In the genomic region with DNA sequence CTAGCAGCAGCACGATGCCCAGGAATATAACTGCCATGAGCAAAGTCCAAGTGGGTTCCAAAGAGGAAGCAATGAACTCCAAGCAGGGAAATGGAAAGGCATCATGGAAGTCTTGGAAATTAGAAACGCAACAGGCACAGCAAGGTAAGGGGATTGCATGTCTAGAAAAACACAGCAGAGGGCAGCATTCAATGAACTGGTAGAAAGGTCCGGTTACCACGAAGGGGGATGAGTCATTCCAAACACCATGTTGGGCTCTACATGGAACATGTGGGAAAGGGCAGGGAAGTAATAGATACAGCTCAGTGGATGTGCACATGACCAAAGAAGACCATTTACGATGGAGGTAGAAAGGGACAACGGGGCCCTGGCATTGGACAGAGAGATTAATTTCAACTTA, we compare ENCODE assay signal across 9 cellular contexts. TPM values are rescaled to one million over a fixed set of nuclear protein-coding genes. Genes with fewer than 3 reads are reported as not detected.
DNase-seq lines count a peak whose midpoint lies in the region; ATAC-seq and TF ChIP-seq lines count a peak whose summit lies in the region.
"Had no signal": no experiment of that assay in that cellular context is flagged by ENCODE, and none has a peak within 500 bp of the region (broad histone marks: within the 10 kb centered on the region; RNA-seq: fewer than 3 reads in every experiment).

No MANE protein-coding gene starts in this region.

- TF ChIP-seq CTCF in cardiac fibroblast (IDR thresholded peaks at IDR 0.05; ENCODE audit: low read depth, low read length) = no peak

- ATAC-seq in GM18867 (IDR thresholded peaks at IDR 0.05; ENCODE audit: unreplicated experiment) (peak; percentile 49), GM19395 (IDR thresholded peaks at IDR 0.05; ENCODE audit: unreplicated experiment) (no peak), HG03460 (IDR thresholded peaks at IDR 0.05; ENCODE audit: unreplicated experiment) (no peak)

- DNase-seq in ACHN (peak; percentile 75), NCI-H2196 (lab: John Stamatoyannopoulos, UW; ENCODE audit: unreplicated experiment) (peak; percentile 41), cardiac fibroblast (ENCODE audit: low read depth in 2 of 2) (peak; percentile 26 to 46), myocyte (ENCODE audit: low read depth) (peak; percentile 51)
- DNase-seq in activated naive CD4-positive, alpha-beta T cell treated with Interleukin-2 at 50 U/mL for 16 hours = no peak
- DNase-seq: activated naive CD8-positive, alpha-beta T cell treated with anti-CD3 and anti-CD28 coated beads, Interleukin-2, amount 10 ng/mL, durations not matched to agents 7 days and 5 days had no signal

- in situ Hi-C loops in ACHN (cut with HindIII; ENCODE audit: low pct_ligation_motif_present, low pct_unique_long_range_greater_than_20kb, low sequenced_read_pairs) = loop anchor here (25.0 kb wide), 1 partner anchor 179 kb away; no protein-coding TSS in a partner anchor

- no peak overlapping the region for H3K4me3 ChIP-seq in cardiac fibroblast (replicated peaks in 1 of 2; ENCODE audit: low read depth in 2 of 2, low read length in 2 of 2)

RNA-seq across cellular contexts. Expression of gene RXRG, which starts 36.4 kb away (rescaled TPM):
- 0.08 TPM in 1 of 2 replicates, not detected in the other for total RNA-seq in myocyte
- 0.19 TPM for polyA plus RNA-seq in myocyte (2012)
- total RNA-seq: activated naive CD8-positive, alpha-beta T cell treated with anti-CD3 and anti-CD28 coated beads, Interleukin-2, amount 10 ng/mL, durations not matched to agents 7 days and 5 days had no signal

RNA-seq across cellular contexts. Expression of gene LMX1A, which starts 52.0 kb away (rescaled TPM):
- total RNA-seq in myocyte = not detected in 2 replicates
- polyA plus RNA-seq in myocyte (2012) = not detected
- total RNA-seq: activated naive CD8-positive, alpha-beta T cell treated with anti-CD3 and anti-CD28 coated beads, Interleukin-2, amount 10 ng/mL, durations not matched to agents 7 days and 5 days had no signal
